Comparison of ENCODE assay signal across 8 cellular contexts in the genomic region with DNA sequence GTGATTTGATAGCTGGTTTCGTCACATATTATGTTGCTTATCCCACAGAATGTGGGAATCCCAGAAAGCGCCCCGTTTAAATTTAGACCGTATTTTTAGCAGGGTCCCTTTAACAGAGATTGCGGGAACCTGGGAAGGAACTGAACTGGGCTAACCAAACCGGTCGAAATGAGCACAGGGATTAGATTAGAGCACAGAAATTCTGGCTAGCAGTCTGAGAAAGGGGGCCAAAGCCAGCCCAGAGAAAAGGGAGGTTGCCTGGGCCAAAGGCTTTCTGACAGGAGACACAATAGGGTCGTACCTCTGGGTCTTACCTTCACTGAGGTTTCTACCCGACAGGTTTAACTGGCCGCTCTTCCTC. TPM values are rescaled to one million over a fixed set of nuclear protein-coding genes. Genes with fewer than 3 reads are reported as not detected.
A peak's percentile ranks its signal among the peaks of the same experiment; 100 is the strongest.
DNase-seq lines count a peak whose midpoint lies in the region; ATAC-seq lines count a peak whose summit lies in the region.

No MANE protein-coding gene starts in this region.

- POLR2A ChIA-PET in activated CD4-positive, alpha-beta memory T cell treated with anti-CD3 and anti-CD28 coated beads, Interleukin-2, amount 10 ng/mL, durations not matched to agents 7 days and 5 days (lab: Charles Lee) = interaction anchor here (0.7 to 11.1 kb wide), 11 partner anchors 8 to 876 kb away, joined by 3 to 123 read pairs (median 8); a partner anchor contains a TSS

- peak; percentile 29 for ATAC-seq in HG02943 (IDR thresholded peaks at IDR 0.05; ENCODE audit: low read depth, unreplicated experiment)
- no peak for ATAC-seq in HG03571 (IDR thresholded peaks at IDR 0.05; ENCODE audit: unreplicated experiment)

- H3K4me3 ChIP-seq in iPS-11a (ENCODE audit: low read depth, low read length) (peak overlapping the region; percentile 99), stomach smooth muscle (ENCODE audit: low read length in 2 of 2) (peak overlapping the region; percentile 88 to 99)

- no peaks in the 10 kb centered on the region for H3K27me3 Mint-ChIP-seq in activated CD4-positive, alpha-beta memory T cell treated with anti-CD3 and anti-CD28 coated beads, Interleukin-2, amount 10 ng/mL, durations not matched to agents 7 days and 5 days

- peaks cover 0 to 4% of the 10 kb centered on the region in 2 donors for H3K36me3 ChIP-seq in stomach smooth muscle (ENCODE audit: control insufficient read depth in 2 of 2, insufficient read depth in 2 of 2, low read length in 2 of 2)

- CTCF ChIA-PET in activated CD4-positive, alpha-beta memory T cell treated with anti-CD3 and anti-CD28 coated beads, Interleukin-2, amount 10 ng/mL, durations not matched to agents 7 days and 5 days (lab: Charles Lee) = no interaction called here

- no peaks in the 10 kb centered on the region for H3K9me3 Mint-ChIP-seq in activated CD4-positive, alpha-beta memory T cell treated with anti-CD3 and anti-CD28 coated beads, Interleukin-2, amount 10 ng/mL, durations not matched to agents 7 days and 5 days

- peaks cover 13% of the 10 kb centered on the region for H3K4me1 ChIP-seq in stomach smooth muscle (ENCODE audit: control insufficient read depth, insufficient read depth, low read length)

- peak overlapping the region; percentile 99 for H3K27ac Mint-ChIP-seq in activated CD4-positive, alpha-beta memory T cell treated with anti-CD3 and anti-CD28 coated beads, Interleukin-2, amount 10 ng/mL, durations not matched to agents 7 days and 5 days

- peak overlapping the region; percentile 95 to 100 for H3K9ac ChIP-seq in stomach smooth muscle (ENCODE audit: low read length in 2 of 2)

- H3K36me3 Mint-ChIP-seq in activated CD4-positive, alpha-beta memory T cell treated with anti-CD3 and anti-CD28 coated beads, Interleukin-2, amount 10 ng/mL, durations not matched to agents 7 days and 5 days (ENCODE audit: low read depth) = peaks cover 23% of the 10 kb centered on the region

- peaks cover 66% of the 10 kb centered on the region for H3K4me1 Mint-ChIP-seq in activated CD4-positive, alpha-beta memory T cell treated with anti-CD3 and anti-CD28 coated beads, Interleukin-2, amount 10 ng/mL, durations not matched to agents 7 days and 5 days

- H3K4me3 Mint-ChIP-seq in activated CD4-positive, alpha-beta memory T cell treated with anti-CD3 and anti-CD28 coated beads, Interleukin-2, amount 10 ng/mL, durations not matched to agents 7 days and 5 days = peak overlapping the region; percentile 97

- H3K9me3 ChIP-seq in stomach smooth muscle (ENCODE audit: control insufficient read depth in 2 of 2, low read length in 2 of 2) = no peaks in the 10 kb centered on the region

- H3K27ac ChIP-seq in stomach smooth muscle (ENCODE audit: low read length) = peak overlapping the region; percentile 97

- no peaks in the 10 kb centered on the region for H3K27me3 ChIP-seq in stomach smooth muscle (ENCODE audit: control insufficient read depth in 1 of 2, insufficient read depth in 2 of 2, low read length in 2 of 2)

- peak; percentile 62 for DNase-seq in NCI-H345 treated with DMSO at 0.1 percent for 48 hours (lab: John Stamatoyannopoulos, UW; ENCODE audit: unreplicated experiment)
- DNase-seq in NCI-H345 (lab: John Stamatoyannopoulos, UW) = no peak
- no peak for DNase-seq in activated CD4-positive, alpha-beta memory T cell treated with anti-CD3 and anti-CD28 coated beads, Interleukin-2, amount 10 ng/mL, durations not matched to agents 7 days and 5 days
- DNase-seq in activated CD4-positive, alpha-beta T cell treated with anti-CD3 and anti-CD28 coated beads for 1 hour = no peak

RNA-seq across cellular contexts. Expression of a gene that starts 0.3 kb away (rescaled TPM):
- total RNA-seq in activated CD4-positive, alpha-beta memory T cell treated with anti-CD3 and anti-CD28 coated beads, Interleukin-2, amount 10 ng/mL, durations not matched to agents 7 days and 5 days = 10 to 100 TPM; 19.1 to 20.0 TPM

RNA-seq across cellular contexts. Expression of a gene that starts 16.1 kb away (rescaled TPM):
- 100 to 1,000 TPM; 177 to 178 TPM for total RNA-seq in activated CD4-positive, alpha-beta memory T cell treated with anti-CD3 and anti-CD28 coated beads, Interleukin-2, amount 10 ng/mL, durations not matched to agents 7 days and 5 days
